1 cellular context compared by ENCODE assay signal in the genomic region with DNA sequence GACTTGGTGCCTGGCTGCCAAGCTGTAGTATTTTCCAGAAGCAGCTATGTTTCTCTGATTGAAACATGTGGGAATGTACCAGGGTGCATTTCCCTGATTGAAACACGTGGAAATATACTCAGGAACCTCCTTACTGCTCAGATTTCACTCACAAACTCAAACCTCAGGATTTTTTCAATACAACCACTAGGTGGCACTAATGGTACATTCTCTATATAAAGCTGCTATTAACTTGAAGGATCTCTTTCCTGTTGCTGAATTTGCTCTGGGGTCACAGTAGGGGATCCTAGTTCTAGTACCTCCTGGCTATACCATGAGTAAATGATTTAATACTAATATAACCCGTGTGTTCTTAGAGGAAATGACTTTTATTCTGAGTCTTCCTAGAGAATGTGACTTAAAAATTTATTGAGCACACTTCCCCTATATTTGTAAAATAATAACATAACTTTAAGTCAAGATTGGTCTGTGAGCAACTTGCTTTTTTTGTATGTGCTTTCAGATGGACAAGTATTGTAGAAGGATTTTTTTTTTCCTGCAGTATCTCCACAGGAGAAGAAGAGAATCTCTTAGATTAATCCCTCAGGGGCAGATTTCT.
TF ChIP-seq lines count a peak whose summit lies in the region.

No MANE protein-coding gene starts in this region.

TF ChIP-seq in IMR-90, 13 proteins besides CTCF, POLR2A, EP300 and RAD21:
- TF ChIP-seq BHLHE40 (IDR thresholded peaks at IDR 0.05; ENCODE audit: low read depth, low read length) = no peak
- peak; percentile 32; the same call in 1 of the 2 replicates for TF ChIP-seq SMC3 (IDR thresholded peaks at IDR 0.05; ENCODE audit: low read depth, low read length)
- TF ChIP-seq, protein P1, sequence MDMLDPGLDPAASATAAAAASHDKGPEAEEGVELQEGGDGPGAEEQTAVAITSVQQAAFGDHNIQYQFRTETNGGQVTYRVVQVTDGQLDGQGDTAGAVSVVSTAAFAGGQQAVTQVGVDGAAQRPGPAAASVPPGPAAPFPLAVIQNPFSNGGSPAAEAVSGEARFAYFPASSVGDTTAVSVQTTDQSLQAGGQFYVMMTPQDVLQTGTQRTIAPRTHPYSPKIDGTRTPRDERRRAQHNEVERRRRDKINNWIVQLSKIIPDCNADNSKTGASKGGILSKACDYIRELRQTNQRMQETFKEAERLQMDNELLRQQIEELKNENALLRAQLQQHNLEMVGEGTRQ (IDR thresholded peaks at IDR 0.05; ENCODE audit: low read depth, low read length) = no peak
